In genomic region chr21:41719691-41720090, GRCh38 we compare ENCODE assay signal across 35 cellular contexts. TPM values are rescaled to one million over a fixed set of nuclear protein-coding genes. Genes with fewer than 3 reads are reported as not detected.
"Had no signal": no experiment of that assay in that cellular context is flagged by ENCODE, and none has a peak within 500 bp of the region (broad histone marks: within the 10 kb centered on the region; RNA-seq: fewer than 3 reads in every experiment).

No MANE protein-coding gene starts in this region.

- H3K36me3 Mint-ChIP-seq: activated naive CD4-positive, alpha-beta T cell treated with anti-CD3 and anti-CD28 coated beads, Interleukin-2, amount 50 U/mL, for 24 hours; activated naive CD8-positive, alpha-beta T cell; activated naive CD8-positive, alpha-beta T cell treated with anti-CD3 and anti-CD28 coated beads for 36 hours; activated naive CD8-positive, alpha-beta T cell treated with anti-CD3 and anti-CD28 coated beads, Interleukin-2, amount 10 ng/mL, durations not matched to agents 7 days and 5 days; brain had no signal

- H3K36me3 ChIP-seq: adrenal gland, ascending aorta, brain microvascular endothelial cell, breast epithelium, cardiac muscle cell had no signal

- H3K4me3 Mint-ChIP-seq: activated naive CD4-positive, alpha-beta T cell treated with anti-CD3 and anti-CD28 coated beads for 36 hours; activated naive CD4-positive, alpha-beta T cell treated with anti-CD3 and anti-CD28 coated beads, Interleukin-2, amount 50 U/mL, for 24 hours; activated naive CD8-positive, alpha-beta T cell; activated naive CD8-positive, alpha-beta T cell treated with anti-CD3 and anti-CD28 coated beads for 36 hours; activated naive CD8-positive, alpha-beta T cell treated with anti-CD3 and anti-CD28 coated beads, Interleukin-2, amount 10 ng/mL, durations not matched to agents 7 days and 5 days; activated naive CD8-positive, alpha-beta T cell treated with anti-CD3 and anti-CD28 coated beads, Interleukin-2, amount 50 U/mL, for 24 hours; activated T-cell treated with anti-CD3 and anti-CD28 coated beads, Interleukin-2, amount 50 U/mL, for 24 hours; activated T-cell treated with anti-CD3 and anti-CD28 coated beads, Interleukin-2, amount 50 U/mL, for 4 hours; activated T-cell treated with anti-CD3 and anti-CD28 coated beads, Interleukin-2, amount 50 U/mL, for 72 hours; activated T-helper 1 cell treated with anti-CD3 and anti-CD28 coated beads, Interleukin-12 subunit alpha, Interleukin-12 subunit beta, Interleukin-2, Interleukin-4 antibody, amounts not matched to agents 30 ng/mL and 10 ng/mL and 1 ng/mL, durations not matched to agents 14 hours and 24 hours and 36 hours; activated T-helper 17 cell treated with anti-CD3 and anti-CD28 coated beads, Interleukin-2, amount 50 U/mL, for 72 hours; brain; central memory CD8-positive, alpha-beta T cell had no signal

- H3K4me1 ChIP-seq: adrenal gland, ascending aorta, breast epithelium had no signal

- ATAC-seq: activated naive CD8-positive, alpha-beta T cell treated with anti-CD3 and anti-CD28 coated beads, Interleukin-2, amount 50 U/mL, for 24 hours; activated T-cell treated with anti-CD3 and anti-CD28 coated beads, Interleukin-2, amount 50 U/mL, for 4 hours; activated T-cell treated with anti-CD3 and anti-CD28 coated beads, Interleukin-2, amount 50 U/mL, for 72 hours; activated T-helper 17 cell treated with anti-CD3 and anti-CD28 coated beads, Interleukin-2, amount 50 U/mL, for 72 hours; body of pancreas had no signal

- H3K27ac ChIP-seq: adrenal gland, ascending aorta, body of pancreas, brain microvascular endothelial cell, breast epithelium, cardiac muscle cell had no signal

- H3K4me1 Mint-ChIP-seq: activated naive CD4-positive, alpha-beta T cell treated with anti-CD3 and anti-CD28 coated beads, Interleukin-2, amount 50 U/mL, for 24 hours; activated naive CD8-positive, alpha-beta T cell treated with anti-CD3 and anti-CD28 coated beads, Interleukin-2, amount 10 ng/mL, durations not matched to agents 7 days and 5 days; activated naive CD8-positive, alpha-beta T cell treated with anti-CD3 and anti-CD28 coated beads, Interleukin-2, amount 50 U/mL, for 24 hours; activated T-helper 17 cell treated with anti-CD3 and anti-CD28 coated beads, Interleukin-2, amount 50 U/mL, for 72 hours; central memory CD8-positive, alpha-beta T cell had no signal

- H3K9me3 Mint-ChIP-seq: activated naive CD4-positive, alpha-beta T cell treated with anti-CD3 and anti-CD28 coated beads for 36 hours; activated naive CD4-positive, alpha-beta T cell treated with anti-CD3 and anti-CD28 coated beads, Interleukin-2, amount 50 U/mL, for 24 hours; activated naive CD8-positive, alpha-beta T cell treated with anti-CD3 and anti-CD28 coated beads for 36 hours; activated naive CD8-positive, alpha-beta T cell treated with anti-CD3 and anti-CD28 coated beads, Interleukin-2, amount 10 ng/mL, durations not matched to agents 7 days and 5 days; activated naive CD8-positive, alpha-beta T cell treated with anti-CD3 and anti-CD28 coated beads, Interleukin-2, amount 50 U/mL, for 24 hours; activated T-cell treated with anti-CD3 and anti-CD28 coated beads, Interleukin-2, amount 50 U/mL, for 24 hours; activated T-cell treated with anti-CD3 and anti-CD28 coated beads, Interleukin-2, amount 50 U/mL, for 4 hours; activated T-cell treated with anti-CD3 and anti-CD28 coated beads, Interleukin-2, amount 50 U/mL, for 72 hours; activated T-helper 1 cell treated with anti-CD3 and anti-CD28 coated beads, Interleukin-12 subunit alpha, Interleukin-12 subunit beta, Interleukin-2, Interleukin-4 antibody, amounts not matched to agents 30 ng/mL and 10 ng/mL and 1 ng/mL, durations not matched to agents 14 hours and 24 hours and 36 hours; activated T-helper 17 cell treated with anti-CD3 and anti-CD28 coated beads, Interleukin-2, amount 50 U/mL, for 72 hours; activated T-helper 2 cell treated with anti-CD3 and anti-CD28 coated beads, Interferon-gamma antibody, Interleukin-2, Interleukin-4, amounts not matched to agents 10 μg/mL and 5 μg/mL and 100 μg/mL, durations not matched to agents 14 hours and 24 hours and 36 hours; central memory CD8-positive, alpha-beta T cell had no signal

- DNase-seq: activated effector memory CD4-positive, alpha-beta T cell treated with anti-CD3 and anti-CD28 coated beads, Interleukin-2, amount 50 U/mL, for 16 hours; activated effector memory CD4-positive, alpha-beta T cell treated with Interleukin-2 at 50 U/mL for 16 hours; activated gamma-delta T cell; activated gamma-delta T cell treated with Interleukin-2 at 50 U/mL for 16 hours; activated naive CD4-positive, alpha-beta T cell; activated naive CD4-positive, alpha-beta T cell treated with anti-CD3 and anti-CD28 coated beads for 36 hours; activated naive CD4-positive, alpha-beta T cell treated with anti-CD3 and anti-CD28 coated beads, Interleukin-2, amount 50 U/mL, for 16 hours; activated naive CD4-positive, alpha-beta T cell treated with Interleukin-2 at 50 U/mL for 16 hours; activated naive CD8-positive, alpha-beta T cell treated with anti-CD3 and anti-CD28 coated beads for 36 hours; activated naive CD8-positive, alpha-beta T cell treated with anti-CD3 and anti-CD28 coated beads, Interleukin-2, amount 10 ng/mL, durations not matched to agents 7 days and 5 days; activated naive CD8-positive, alpha-beta T cell treated with anti-CD3 and anti-CD28 coated beads, Interleukin-2, amount 50 U/mL, for 24 hours; activated T-cell treated with anti-CD3 and anti-CD28 coated beads, Interleukin-2, amount 50 U/mL, for 1 hour; activated T-cell treated with anti-CD3 and anti-CD28 coated beads, Interleukin-2, amount 50 U/mL, for 24 hours; activated T-cell treated with anti-CD3 and anti-CD28 coated beads, Interleukin-2, amount 50 U/mL, for 4 hours; activated T-cell treated with anti-CD3 and anti-CD28 coated beads, Interleukin-2, amount 50 U/mL, for 48 hours; activated T-cell treated with anti-CD3 and anti-CD28 coated beads, Interleukin-2, amount 50 U/mL, for 72 hours; adrenal gland; amniotic stem cell; amygdala; anterior cingulate cortex; body of pancreas; brain microvascular endothelial cell; caudate nucleus; central memory CD4-positive, alpha-beta T cell; cerebellar nuclear complex had no signal

- H3K9me3 ChIP-seq: adrenal gland, ascending aorta, body of pancreas, breast epithelium had no signal

- H3K27ac Mint-ChIP-seq: activated naive CD4-positive, alpha-beta T cell treated with anti-CD3 and anti-CD28 coated beads for 36 hours; activated naive CD4-positive, alpha-beta T cell treated with anti-CD3 and anti-CD28 coated beads, Interleukin-2, amount 50 U/mL, for 24 hours; activated naive CD8-positive, alpha-beta T cell; activated naive CD8-positive, alpha-beta T cell treated with anti-CD3 and anti-CD28 coated beads for 36 hours; activated naive CD8-positive, alpha-beta T cell treated with anti-CD3 and anti-CD28 coated beads, Interleukin-2, amount 10 ng/mL, durations not matched to agents 7 days and 5 days; activated naive CD8-positive, alpha-beta T cell treated with anti-CD3 and anti-CD28 coated beads, Interleukin-2, amount 50 U/mL, for 24 hours; activated T-cell treated with anti-CD3 and anti-CD28 coated beads, Interleukin-2, amount 50 U/mL, for 24 hours; activated T-cell treated with anti-CD3 and anti-CD28 coated beads, Interleukin-2, amount 50 U/mL, for 72 hours; activated T-helper 1 cell treated with anti-CD3 and anti-CD28 coated beads, Interleukin-12 subunit alpha, Interleukin-12 subunit beta, Interleukin-2, Interleukin-4 antibody, amounts not matched to agents 30 ng/mL and 10 ng/mL and 1 ng/mL, durations not matched to agents 14 hours and 24 hours and 36 hours; activated T-helper 17 cell treated with anti-CD3 and anti-CD28 coated beads, Interleukin-2, amount 50 U/mL, for 72 hours; activated T-helper 2 cell treated with anti-CD3 and anti-CD28 coated beads, Interferon-gamma antibody, Interleukin-2, Interleukin-4, amounts not matched to agents 10 μg/mL and 5 μg/mL and 100 μg/mL, durations not matched to agents 14 hours and 24 hours and 36 hours; brain had no signal

- H3K4me3 ChIP-seq: adrenal gland, ascending aorta, body of pancreas, breast epithelium, cardiac muscle cell had no signal

RNA-seq across cellular contexts. Expression of gene RIPK4, which starts 47.2 kb away (rescaled TPM):
- total RNA-seq: activated T-helper 1 cell treated with anti-CD3 and anti-CD28 coated beads, Interleukin-12 subunit alpha, Interleukin-12 subunit beta, Interleukin-2, Interleukin-4 antibody, amounts not matched to agents 30 ng/mL and 10 ng/mL and 1 ng/mL, durations not matched to agents 14 hours and 24 hours and 36 hours; activated T-helper 2 cell treated with anti-CD3 and anti-CD28 coated beads, Interferon-gamma antibody, Interleukin-2, Interleukin-4, amounts not matched to agents 10 μg/mL and 5 μg/mL and 100 μg/mL, durations not matched to agents 14 hours and 24 hours and 36 hours had no signal
